In the genomic region with DNA sequence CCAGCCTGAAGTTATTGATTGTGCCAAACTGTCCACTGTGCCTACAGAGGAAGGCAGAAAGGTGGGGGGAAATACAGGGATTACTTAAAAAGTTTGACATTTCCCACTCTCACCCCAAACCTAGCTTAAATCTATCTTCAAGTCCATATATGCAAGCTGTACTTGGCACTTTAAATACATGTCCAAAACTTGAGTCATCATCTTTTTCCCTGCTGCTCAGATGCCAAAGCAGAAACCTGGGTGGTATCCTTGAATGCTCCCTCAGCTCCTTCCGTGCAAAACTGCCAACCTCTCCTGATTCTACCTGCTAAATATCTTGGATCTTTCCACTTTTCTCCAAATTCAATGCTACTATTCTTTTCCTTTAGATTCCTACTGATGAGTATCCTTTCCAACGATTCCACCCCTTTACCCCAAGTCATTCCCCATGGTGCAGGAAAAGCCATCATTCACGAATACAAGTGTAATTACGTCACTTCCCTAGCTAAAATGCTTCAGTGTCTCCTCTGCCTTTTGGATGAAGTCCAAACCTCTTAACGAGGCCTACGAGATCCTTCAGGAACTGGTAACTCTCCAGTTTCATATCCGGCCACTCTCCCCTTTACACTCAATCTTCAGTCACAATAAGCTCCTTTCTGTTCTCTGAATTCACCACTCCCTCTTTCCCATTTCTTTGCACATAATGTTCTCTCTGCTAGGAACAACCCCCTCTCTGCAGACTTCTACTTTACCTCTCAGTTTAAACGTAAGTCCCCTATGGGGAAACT, we compare ENCODE assay signal across 1 cellular context.
TF ChIP-seq lines count a peak whose summit lies in the region.

No MANE protein-coding gene starts in this region.

TF ChIP-seq in K562, 482 proteins besides CTCF, POLR2A, EP300 and RAD21:
- TF ChIP-seq CHCHD3 (CRISPR knock-in tag; IDR thresholded peaks at IDR 0.05): no peak
- TF ChIP-seq MCM3 (IDR thresholded peaks at IDR 0.05): no peak
- TF ChIP-seq SPI1 (IDR thresholded peaks at IDR 0.05; ENCODE audit: borderline replicate concordance, low read depth, low read length): no peak
- TF ChIP-seq ZNF239 (CRISPR knock-in tag; IDR thresholded peaks at IDR 0.05): no peak
- TF ChIP-seq, protein P1, sequence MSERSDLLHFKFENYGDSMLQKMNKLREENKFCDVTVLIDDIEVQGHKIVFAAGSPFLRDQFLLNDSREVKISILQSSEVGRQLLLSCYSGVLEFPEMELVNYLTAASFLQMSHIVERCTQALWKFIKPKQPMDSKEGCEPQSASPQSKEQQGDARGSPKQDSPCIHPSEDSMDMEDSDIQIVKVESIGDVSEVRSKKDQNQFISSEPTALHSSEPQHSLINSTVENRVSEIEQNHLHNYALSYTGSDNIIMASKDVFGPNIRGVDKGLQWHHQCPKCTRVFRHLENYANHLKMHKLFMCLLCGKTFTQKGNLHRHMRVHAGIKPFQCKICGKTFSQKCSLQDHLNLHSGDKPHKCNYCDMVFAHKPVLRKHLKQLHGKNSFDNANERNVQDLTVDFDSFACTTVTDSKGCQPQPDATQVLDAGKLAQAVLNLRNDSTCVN (CRISPR knock-in tag; IDR thresholded peaks at IDR 0.05): no peak
- no peak for TF ChIP-seq MAFK (IDR thresholded peaks at IDR 0.05; ENCODE audit: low read length)
- no peak for TF ChIP-seq SMARCC2 (IDR thresholded peaks at IDR 0.05; ENCODE audit: low read depth)
- 0 out of 2 replicates have a peak, but pooled peaks have one; percentile 5 for TF ChIP-seq NFIC (IDR thresholded peaks at IDR 0.05)
- TF ChIP-seq PHB2 (IDR thresholded peaks at IDR 0.05; ENCODE audit: low read depth): no peak
TF ChIP-seq in K562: peak in this region for 1.
